1 cellular context compared by ENCODE assay signal in genomic region chr13:31110169-31110568, GRCh38.
TF ChIP-seq lines count a peak whose summit lies in the region.

No MANE protein-coding gene starts in this region.

TF ChIP-seq in HepG2, 621 proteins besides CTCF, POLR2A, EP300 and RAD21:
- TF ChIP-seq ZBTB4 (CRISPR knock-in tag; IDR thresholded peaks at IDR 0.05; ENCODE audit: borderline replicate concordance) (no peak), ZNF746 (CRISPR knock-in tag; IDR thresholded peaks at IDR 0.05) (no peak), SRSF4 (IDR thresholded peaks at IDR 0.05; ENCODE audit: low read depth, low read length, poor library complexity, severe bottlenecking) (no peak), ZNF20 (CRISPR knock-in tag; IDR thresholded peaks at IDR 0.05) (no peak), NFAT5 (CRISPR knock-in tag; IDR thresholded peaks at IDR 0.05) (no peak), ZNF101 (CRISPR knock-in tag; IDR thresholded peaks at IDR 0.05; ENCODE audit: borderline replicate concordance, low read depth) (no peak), ZNF670 (CRISPR knock-in tag; IDR thresholded peaks at IDR 0.05; ENCODE audit: borderline replicate concordance) (no peak), ZNF280D (CRISPR knock-in tag; IDR thresholded peaks at IDR 0.05) (no peak), ZNF557 (CRISPR knock-in tag; IDR thresholded peaks at IDR 0.05) (no peak), ERF (CRISPR knock-in tag; IDR thresholded peaks at IDR 0.05) (no peak), FOXA3 (CRISPR knock-in tag; IDR thresholded peaks at IDR 0.05) (no peak), NFIC (IDR thresholded peaks at IDR 0.05; ENCODE audit: low read length) (no peak), DMTF1 (CRISPR knock-in tag; IDR thresholded peaks at IDR 0.05) (no peak), ZBTB40 (IDR thresholded peaks at IDR 0.05) (no peak), ZBTB40 (CRISPR knock-in tag; IDR thresholded peaks at IDR 0.05) (no peak), SIN3A (IDR thresholded peaks at IDR 0.05; ENCODE audit: borderline replicate concordance, low read depth, low read length) (no peak), NCOA2 (CRISPR knock-in tag; IDR thresholded peaks at IDR 0.05) (no peak)
- TF ChIP-seq, protein P1, sequence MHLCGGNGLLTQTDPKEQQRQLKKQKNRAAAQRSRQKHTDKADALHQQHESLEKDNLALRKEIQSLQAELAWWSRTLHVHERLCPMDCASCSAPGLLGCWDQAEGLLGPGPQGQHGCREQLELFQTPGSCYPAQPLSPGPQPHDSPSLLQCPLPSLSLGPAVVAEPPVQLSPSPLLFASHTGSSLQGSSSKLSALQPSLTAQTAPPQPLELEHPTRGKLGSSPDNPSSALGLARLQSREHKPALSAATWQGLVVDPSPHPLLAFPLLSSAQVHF (CRISPR knock-in tag; IDR thresholded peaks at IDR 0.05): no peak
- TF ChIP-seq, protein P2, sequence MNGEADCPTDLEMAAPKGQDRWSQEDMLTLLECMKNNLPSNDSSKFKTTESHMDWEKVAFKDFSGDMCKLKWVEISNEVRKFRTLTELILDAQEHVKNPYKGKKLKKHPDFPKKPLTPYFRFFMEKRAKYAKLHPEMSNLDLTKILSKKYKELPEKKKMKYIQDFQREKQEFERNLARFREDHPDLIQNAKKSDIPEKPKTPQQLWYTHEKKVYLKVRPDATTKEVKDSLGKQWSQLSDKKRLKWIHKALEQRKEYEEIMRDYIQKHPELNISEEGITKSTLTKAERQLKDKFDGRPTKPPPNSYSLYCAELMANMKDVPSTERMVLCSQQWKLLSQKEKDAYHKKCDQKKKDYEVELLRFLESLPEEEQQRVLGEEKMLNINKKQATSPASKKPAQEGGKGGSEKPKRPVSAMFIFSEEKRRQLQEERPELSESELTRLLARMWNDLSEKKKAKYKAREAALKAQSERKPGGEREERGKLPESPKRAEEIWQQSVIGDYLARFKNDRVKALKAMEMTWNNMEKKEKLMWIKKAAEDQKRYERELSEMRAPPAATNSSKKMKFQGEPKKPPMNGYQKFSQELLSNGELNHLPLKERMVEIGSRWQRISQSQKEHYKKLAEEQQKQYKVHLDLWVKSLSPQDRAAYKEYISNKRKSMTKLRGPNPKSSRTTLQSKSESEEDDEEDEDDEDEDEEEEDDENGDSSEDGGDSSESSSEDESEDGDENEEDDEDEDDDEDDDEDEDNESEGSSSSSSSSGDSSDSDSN (CRISPR knock-in tag; IDR thresholded peaks at IDR 0.05): no peak
- TF ChIP-seq, protein P3, sequence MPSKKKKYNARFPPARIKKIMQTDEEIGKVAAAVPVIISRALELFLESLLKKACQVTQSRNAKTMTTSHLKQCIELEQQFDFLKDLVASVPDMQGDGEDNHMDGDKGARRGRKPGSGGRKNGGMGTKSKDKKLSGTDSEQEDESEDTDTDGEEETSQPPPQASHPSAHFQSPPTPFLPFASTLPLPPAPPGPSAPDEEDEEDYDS (CRISPR knock-in tag; IDR thresholded peaks at IDR 0.05): no peak
